Comparison of ENCODE assay signal across 1 cellular context in the genomic region with DNA sequence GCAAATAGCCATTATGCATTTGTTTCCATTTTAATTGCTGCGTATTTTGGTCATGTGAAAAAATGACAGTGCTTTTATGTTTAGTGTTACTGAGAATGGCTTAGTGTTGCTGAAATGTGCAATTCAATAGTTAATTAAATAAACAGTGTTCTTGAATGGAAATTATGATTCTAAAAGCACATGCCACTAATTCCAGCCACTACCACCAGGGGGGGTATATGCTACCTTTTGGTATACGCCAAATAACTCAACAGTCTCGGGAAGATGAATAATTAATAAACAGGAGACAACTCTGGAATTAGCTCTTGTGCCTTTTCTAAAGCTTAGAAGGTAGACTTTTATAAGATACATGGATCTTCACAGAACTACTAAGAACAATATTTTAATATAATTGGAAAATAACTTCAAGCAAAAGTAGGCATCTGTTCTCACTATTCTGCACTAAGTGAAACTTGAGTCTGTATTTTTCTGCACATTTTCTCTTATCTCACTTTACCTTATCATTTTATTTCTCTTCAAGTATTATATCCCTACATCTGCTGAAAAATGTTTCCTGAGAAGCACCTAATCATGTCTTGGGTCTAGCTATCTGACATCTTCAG.
TF ChIP-seq lines count a peak whose summit lies in the region.

No MANE protein-coding gene starts in this region.

TF ChIP-seq in SK-N-SH treated with all-trans-retinoic acid at 6 μM for 48 hours, 23 proteins besides CTCF, POLR2A, EP300 and RAD21 (continued from another document):
- TF ChIP-seq, protein P1, sequence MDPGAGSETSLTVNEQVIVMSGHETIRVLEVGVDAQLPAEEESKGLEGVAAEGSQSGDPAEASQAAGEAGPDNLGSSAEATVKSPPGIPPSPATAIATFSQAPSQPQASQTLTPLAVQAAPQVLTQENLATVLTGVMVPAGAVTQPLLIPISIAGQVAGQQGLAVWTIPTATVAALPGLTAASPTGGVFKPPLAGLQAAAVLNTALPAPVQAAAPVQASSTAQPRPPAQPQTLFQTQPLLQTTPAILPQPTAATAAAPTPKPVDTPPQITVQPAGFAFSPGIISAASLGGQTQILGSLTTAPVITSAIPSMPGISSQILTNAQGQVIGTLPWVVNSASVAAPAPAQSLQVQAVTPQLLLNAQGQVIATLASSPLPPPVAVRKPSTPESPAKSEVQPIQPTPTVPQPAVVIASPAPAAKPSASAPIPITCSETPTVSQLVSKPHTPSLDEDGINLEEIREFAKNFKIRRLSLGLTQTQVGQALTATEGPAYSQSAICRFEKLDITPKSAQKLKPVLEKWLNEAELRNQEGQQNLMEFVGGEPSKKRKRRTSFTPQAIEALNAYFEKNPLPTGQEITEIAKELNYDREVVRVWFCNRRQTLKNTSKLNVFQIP (CRISPR knock-in tag; IDR thresholded peaks at IDR 0.05; ENCODE audit: borderline replicate concordance, low read depth), result no peak
- TF ChIP-seq PPARA (CRISPR knock-in tag; IDR thresholded peaks at IDR 0.05; ENCODE audit: borderline replicate concordance) (no peak), GLIS3 (CRISPR knock-in tag; IDR thresholded peaks at IDR 0.05) (no peak), CSDC2 (CRISPR knock-in tag; IDR thresholded peaks at IDR 0.05) (no peak), ESRRG (CRISPR knock-in tag; IDR thresholded peaks at IDR 0.05) (no peak)
- TF ChIP-seq, protein P2, sequence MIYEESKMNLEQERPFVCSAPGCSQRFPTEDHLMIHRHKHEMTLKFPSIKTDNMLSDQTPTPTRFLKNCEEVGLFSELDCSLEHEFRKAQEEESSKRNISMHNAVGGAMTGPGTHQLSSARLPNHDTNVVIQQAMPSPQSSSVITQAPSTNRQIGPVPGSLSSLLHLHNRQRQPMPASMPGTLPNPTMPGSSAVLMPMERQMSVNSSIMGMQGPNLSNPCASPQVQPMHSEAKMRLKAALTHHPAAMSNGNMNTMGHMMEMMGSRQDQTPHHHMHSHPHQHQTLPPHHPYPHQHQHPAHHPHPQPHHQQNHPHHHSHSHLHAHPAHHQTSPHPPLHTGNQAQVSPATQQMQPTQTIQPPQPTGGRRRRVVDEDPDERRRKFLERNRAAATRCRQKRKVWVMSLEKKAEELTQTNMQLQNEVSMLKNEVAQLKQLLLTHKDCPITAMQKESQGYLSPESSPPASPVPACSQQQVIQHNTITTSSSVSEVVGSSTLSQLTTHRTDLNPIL (CRISPR knock-in tag; IDR thresholded peaks at IDR 0.05; ENCODE audit: low read depth), result no peak
